8 cellular contexts compared by ENCODE assay signal in genomic region chr6:9520417-9521151, GRCh38.
DNase-seq lines count a peak whose midpoint lies in the region; ATAC-seq and TF ChIP-seq lines count a peak whose summit lies in the region.

No MANE protein-coding gene starts in this region.

- H4K20me1 ChIP-seq in PC-3 (ENCODE audit: low read length) (no peaks in the 10 kb centered on the region), MM.1S (ENCODE audit: insufficient read depth, low read length) (no peaks in the 10 kb centered on the region)

- H3K36me3 ChIP-seq in HEK293 (ENCODE audit: control insufficient read depth in 2 of 2, insufficient read depth in 1 of 2, low read length in 2 of 2) (no peaks in the 10 kb centered on the region), PC-3 (ENCODE audit: low read depth, low read length) (no peaks in the 10 kb centered on the region), MM.1S (replicated peaks; ENCODE audit: insufficient read depth, low read length) (no peaks in the 10 kb centered on the region)

- intact Hi-C loops in PC-3 (cut with micrococcal nuclease): loop anchor here (5.0 kb wide), 2 partner anchors 38 to 113 kb away; no protein-coding TSS in a partner anchor

- H3K9me3 ChIP-seq in HEK293 (ENCODE audit: control insufficient read depth, insufficient read depth, low read depth, low read length) (no peaks in the 10 kb centered on the region), PC-3 (ENCODE audit: low read length) (no peaks in the 10 kb centered on the region), MM.1S (replicated peaks; ENCODE audit: insufficient read depth, low read length) (no peaks in the 10 kb centered on the region)

- H3K4me3 ChIP-seq in HEK293 (ENCODE audit: low read depth, low read length) (no peak overlapping the region), PC-3 (ENCODE audit: low read length) (no peak overlapping the region), MM.1S (ENCODE audit: low read length) (no peak overlapping the region)

- H3K4me1 ChIP-seq in HEK293 (ENCODE audit: control insufficient read depth, insufficient read depth, low read length) (no peaks in the 10 kb centered on the region), PC-3 (ENCODE audit: insufficient read depth, low read length) (peaks cover 53% of the 10 kb centered on the region), MM.1S (ENCODE audit: low read length) (peaks cover 5% of the 10 kb centered on the region; the same call in 1 of the 2 replicates)

- H3K4me2 ChIP-seq in PC-3 (ENCODE audit: low read length): peak overlapping the region; percentile 56
- H3K4me2 ChIP-seq in MM.1S (ENCODE audit: low read depth, low read length): no peak overlapping the region

- H3F3A ChIP-seq in PC-3 (ENCODE audit: low read length, unreplicated experiment) (no peaks in the 10 kb centered on the region), MM.1S (ENCODE audit: insufficient read depth, low read length) (no peaks in the 10 kb centered on the region)

- peak; percentile 69 for DNase-seq in GM04503 (ENCODE audit: low read depth)
- DNase-seq in PC-3: peak; percentile 84
- peak; percentile 93 for DNase-seq in iris pigment epithelial cell (ENCODE audit: low read depth)
- no peak for DNase-seq in amygdala (lab: John Stamatoyannopoulos, UW)
- no peak for DNase-seq in DMS114 treated with DMSO at 0.1 percent for 48 hours (lab: John Stamatoyannopoulos, UW; ENCODE audit: unreplicated experiment)
- no peak for DNase-seq in HT-29 (ENCODE audit: low spot score)
- DNase-seq in MM.1S: no peak

- TF ChIP-seq CTCF in HEK293 (tag by site-specific recombination; IDR thresholded peaks at IDR 0.05): no peak
- TF ChIP-seq CTCF in PC-3 (conservative IDR thresholded peaks at IDR 0.05; ENCODE audit: low read depth, low read length): no peak
- no peak for TF ChIP-seq CTCF in MM.1S (IDR thresholded peaks at IDR 0.05; ENCODE audit: low read length)

- H3K27me3 ChIP-seq in PC-3 (ENCODE audit: low read length) (no peaks in the 10 kb centered on the region), MM.1S (replicated peaks; ENCODE audit: insufficient read depth, low read length) (no peaks in the 10 kb centered on the region)

- H3K9me2 ChIP-seq in PC-3 (replicated peaks; ENCODE audit: low read length): no peaks in the 10 kb centered on the region
- no peaks in the 10 kb centered on the region for H3K9me2 ChIP-seq in MM.1S (replicated peaks; ENCODE audit: insufficient read depth, low read length)

- peak; percentile 70 for ATAC-seq in PC-3

- H3K27ac ChIP-seq in HEK293 (ENCODE audit: extremely low read depth, low read depth, low read length): no peak overlapping the region
- peak overlapping the region; percentile 36 for H3K27ac ChIP-seq in PC-3 (ENCODE audit: low read length)
- H3K27ac ChIP-seq in MM.1S (ENCODE audit: low read length): no peak overlapping the region

- no peak overlapping the region for H3K9ac ChIP-seq in PC-3 (ENCODE audit: low read length)
- H3K9ac ChIP-seq in MM.1S (ENCODE audit: low read length): no peak overlapping the region

- CTCF ChIA-PET in HEK293 (lab: Yijun Ruan, JAX): interaction anchor here (1.0 to 1.7 kb wide), 3 partner anchors 19 to 490 kb away, joined by 3 read pairs; no protein-coding TSS in a partner anchor
- CTCF ChIA-PET in PC-3 (lab: Charles Lee): no interaction called here

- POLR2A ChIA-PET in HEK293 (lab: Yijun Ruan, JAX): no interaction called here
- POLR2A ChIA-PET in PC-3 (lab: Charles Lee; ENCODE audit: unreplicated experiment): no interaction called here

- H3K79me2 ChIP-seq in PC-3 (ENCODE audit: low read length) (no peaks in the 10 kb centered on the region), MM.1S (ENCODE audit: low read length) (no peaks in the 10 kb centered on the region)

- H2AFZ ChIP-seq in PC-3 (ENCODE audit: low read length): peak overlapping the region; percentile 19; the same call in 1 of the 2 replicates
- no peak overlapping the region for H2AFZ ChIP-seq in MM.1S (ENCODE audit: low read length)

- BruUV-seq in PC-3 (replicated peaks; lab: Mats Ljungman, UMichigan): no TSS peak

TF ChIP-seq in HEK293, 187 proteins besides CTCF, POLR2A, EP300 and RAD21:
- 0 out of 2 replicates have a peak, but pooled peaks have one; percentile 42 for TF ChIP-seq ZNF362 (tag by site-specific recombination; IDR thresholded peaks at IDR 0.05)
- no peak for TF ChIP-seq ZNF302 (tag by site-specific recombination; IDR thresholded peaks at IDR 0.05; ENCODE audit: low read depth)
- 0 out of 2 replicates have a peak, but pooled peaks have one; percentile 5 for TF ChIP-seq HIC1 (tag by site-specific recombination; IDR thresholded peaks at IDR 0.05)

Comparison
In these comparisons a context has a peak if more than half of its experiments do, and no peak if none do; other contexts are left out.
1. DNase-seq: peak in GM04503 (single experiment), PC-3 (single experiment) and iris pigment epithelial cell (single experiment); none in amygdala (0 of 56), DMS114 treated with DMSO at 0.1 percent for 48 hours (single experiment), HT-29 (single experiment) and MM.1S (single experiment).